25 cellular contexts compared by ENCODE assay signal in genomic region chr6:110334425-110335158, GRCh38. TPM values are rescaled to one million over a fixed set of nuclear protein-coding genes. Genes with fewer than 3 reads are reported as not detected.
DNase-seq lines count a peak whose midpoint lies in the region; ATAC-seq and TF ChIP-seq lines count a peak whose summit lies in the region.
"Had no signal": no experiment of that assay in that cellular context is flagged by ENCODE, and none has a peak within 500 bp of the region (broad histone marks: within the 10 kb centered on the region; RNA-seq: fewer than 3 reads in every experiment).

No MANE protein-coding gene starts in this region.

- peak overlapping the region; percentile 46 to 96 for H2BK12ac ChIP-seq in mesenchymal stem cell (ENCODE audit: low read length in 2 of 2)

- H3K27me3 Mint-ChIP-seq in activated CD8-positive, alpha-beta T cell treated with anti-CD3 and anti-CD28 coated beads for 36 hours: peaks cover 4% of the 10 kb centered on the region
- no peaks in the 10 kb centered on the region for H3K27me3 Mint-ChIP-seq in stimulated activated naive CD8-positive, alpha-beta T cell treated with anti-CD3 and anti-CD28 coated beads, Interleukin-15, amount 100 ng/mL, for 72 hours

- peak overlapping the region; percentile 71 to 75 for H3K18ac ChIP-seq in mesenchymal stem cell (ENCODE audit: low read depth in 1 of 2, low read length in 2 of 2)

- H2BK15ac ChIP-seq in mesenchymal stem cell (ENCODE audit: low read depth, poor library complexity, severe bottlenecking): no peak overlapping the region

- H3K27ac ChIP-seq in mesenchymal stem cell (ENCODE audit: low read length, poor library complexity, severe bottlenecking): no peak overlapping the region
- no peak overlapping the region for H3K27ac ChIP-seq in tibial nerve
- no peak overlapping the region for H3K27ac ChIP-seq in WERI-Rb-1
- H3K27ac ChIP-seq: breast epithelium, ovary, right lobe of liver had no signal

- H2BK120ac ChIP-seq in mesenchymal stem cell (ENCODE audit: low read depth, low read length): peak overlapping the region; percentile 38

- H3K27me3 ChIP-seq in mesenchymal stem cell (ENCODE audit: control insufficient read depth in 1 of 2, insufficient read depth in 1 of 2, low read length in 2 of 2): peaks cover 0 to 10% of the 10 kb centered on the region in 2 experiments
- no peaks in the 10 kb centered on the region for H3K27me3 ChIP-seq in tibial nerve
- H3K27me3 ChIP-seq in WERI-Rb-1 (ENCODE audit: insufficient read depth, low read depth, severe bottlenecking): no peaks in the 10 kb centered on the region
- H3K27me3 ChIP-seq: breast epithelium, ovary, right lobe of liver, tibial artery had no signal

- no peak overlapping the region for H2BK5ac ChIP-seq in mesenchymal stem cell (ENCODE audit: low read depth, low read length, poor library complexity, severe bottlenecking)

- no peak overlapping the region for H3K4me3 Mint-ChIP-seq in activated CD8-positive, alpha-beta T cell treated with anti-CD3 and anti-CD28 coated beads for 36 hours
- H3K4me3 Mint-ChIP-seq in stimulated activated naive CD8-positive, alpha-beta T cell treated with anti-CD3 and anti-CD28 coated beads, Interleukin-15, amount 100 ng/mL, for 72 hours: no peak overlapping the region
- H3K4me3 Mint-ChIP-seq: activated CD8-positive, alpha-beta memory T cell treated with anti-CD3 and anti-CD28 coated beads, Interleukin-2, amount 10 ng/mL, durations not matched to agents 7 days and 5 days; activated T-helper 17 cell treated with anti-CD3 and anti-CD28 coated beads, Interleukin-2, amount 50 U/mL, for 72 hours had no signal

- H3K4me1 Mint-ChIP-seq in activated CD8-positive, alpha-beta T cell treated with anti-CD3 and anti-CD28 coated beads for 36 hours (ENCODE audit: low read depth): peaks cover 9% of the 10 kb centered on the region
- peaks cover 13% of the 10 kb centered on the region for H3K4me1 Mint-ChIP-seq in stimulated activated naive CD8-positive, alpha-beta T cell treated with anti-CD3 and anti-CD28 coated beads, Interleukin-15, amount 100 ng/mL, for 72 hours
- H3K4me1 Mint-ChIP-seq: activated CD8-positive, alpha-beta memory T cell treated with anti-CD3 and anti-CD28 coated beads, Interleukin-2, amount 10 ng/mL, durations not matched to agents 7 days and 5 days; activated T-helper 17 cell treated with anti-CD3 and anti-CD28 coated beads, Interleukin-2, amount 50 U/mL, for 72 hours had no signal

- H4K8ac ChIP-seq in mesenchymal stem cell (ENCODE audit: low read length): no peak overlapping the region

- no peak overlapping the region for H3K27ac Mint-ChIP-seq in activated CD8-positive, alpha-beta T cell treated with anti-CD3 and anti-CD28 coated beads for 36 hours
- peak overlapping the region in 1 of 2 donors; percentile 48 for H3K27ac Mint-ChIP-seq in stimulated activated naive CD8-positive, alpha-beta T cell treated with anti-CD3 and anti-CD28 coated beads, Interleukin-15, amount 100 ng/mL, for 72 hours
- H3K27ac Mint-ChIP-seq: activated CD8-positive, alpha-beta memory T cell treated with anti-CD3 and anti-CD28 coated beads, Interleukin-2, amount 10 ng/mL, durations not matched to agents 7 days and 5 days; activated T-helper 17 cell treated with anti-CD3 and anti-CD28 coated beads, Interleukin-2, amount 50 U/mL, for 72 hours had no signal

- H3K36me3 Mint-ChIP-seq in activated CD8-positive, alpha-beta T cell treated with anti-CD3 and anti-CD28 coated beads for 36 hours (ENCODE audit: low read depth): no peaks in the 10 kb centered on the region
- H3K36me3 Mint-ChIP-seq: activated CD8-positive, alpha-beta memory T cell treated with anti-CD3 and anti-CD28 coated beads, Interleukin-2, amount 10 ng/mL, durations not matched to agents 7 days and 5 days had no signal

- no peak overlapping the region for H3K23ac ChIP-seq in mesenchymal stem cell (ENCODE audit: low read length in 2 of 2)

- no peak overlapping the region for H3K14ac ChIP-seq in mesenchymal stem cell (ENCODE audit: low read length in 2 of 2)

- no peak for TF ChIP-seq POLR2A in tibial nerve (IDR thresholded peaks at IDR 0.05)

- DNase-seq in Jurkat, Clone E6-1 (ENCODE audit: low read depth, low spot score): peak; percentile 55
- peak; percentile 32 for DNase-seq in activated CD8-positive, alpha-beta T cell treated with anti-CD3 and anti-CD28 coated beads for 36 hours
- DNase-seq in mesenchymal stem cell (no peak), tibial nerve (ENCODE audit: low spot score in 2 of 2) (no peak), WERI-Rb-1 (no peak), HCEC 1CT (no peak)
- peak in 1 of 2 donors; percentile 30 for DNase-seq in stimulated activated naive CD8-positive, alpha-beta T cell treated with anti-CD3 and anti-CD28 coated beads, Interleukin-15, amount 100 ng/mL, for 72 hours
- DNase-seq: activated CD4-positive, alpha-beta T cell treated with anti-CD3 and anti-CD28 coated beads for 4 hours; activated CD8-positive, alpha-beta memory T cell treated with anti-CD3 and anti-CD28 coated beads, Interleukin-2, amount 10 ng/mL, durations not matched to agents 7 days and 5 days; hypothalamus; IMR-90; MM.1S; NCI-H1436 treated with DMSO at 0.1 percent for 48 hours; NCI-H82; ovary; right lobe of liver; tibial artery had no signal

- no peak overlapping the region for H2AFZ ChIP-seq in mesenchymal stem cell (ENCODE audit: low read depth, low read length)

- H3K4me1 ChIP-seq in mesenchymal stem cell (ENCODE audit: control insufficient read depth, insufficient read depth, low read depth, low read length) (peaks cover 7% of the 10 kb centered on the region), tibial nerve (peaks cover 0 to 8% (median 3%) of the 10 kb centered on the region in 4 donors)
- H3K4me1 ChIP-seq: breast epithelium had no signal

- intact Hi-C loops in activated CD8-positive, alpha-beta T cell treated with anti-CD3 and anti-CD28 coated beads for 36 hours (cut with micrococcal nuclease): no loop called here

- H4K91ac ChIP-seq in mesenchymal stem cell (ENCODE audit: low read length): no peak overlapping the region

- H3K9ac ChIP-seq in mesenchymal stem cell (ENCODE audit: low read length): no peak overlapping the region

- H3K9me3 ChIP-seq in mesenchymal stem cell (ENCODE audit: control insufficient read depth, low read length) (no peaks in the 10 kb centered on the region), tibial nerve (no peaks in the 10 kb centered on the region), WERI-Rb-1 (ENCODE audit: severe bottlenecking) (no peaks in the 10 kb centered on the region)
- H3K9me3 ChIP-seq: breast epithelium, ovary, right lobe of liver, tibial artery had no signal

- no peak overlapping the region for H3K4me2 ChIP-seq in mesenchymal stem cell (ENCODE audit: low read length, poor library complexity, severe bottlenecking)

- POLR2A ChIA-PET in activated CD8-positive, alpha-beta T cell treated with anti-CD3 and anti-CD28 coated beads for 36 hours (lab: Charles Lee): no interaction called here

- H3K9me3 Mint-ChIP-seq in activated CD8-positive, alpha-beta T cell treated with anti-CD3 and anti-CD28 coated beads for 36 hours: no peaks in the 10 kb centered on the region
- H3K9me3 Mint-ChIP-seq in stimulated activated naive CD8-positive, alpha-beta T cell treated with anti-CD3 and anti-CD28 coated beads, Interleukin-15, amount 100 ng/mL, for 72 hours: no peaks in the 10 kb centered on the region
- H3K9me3 Mint-ChIP-seq: activated T-helper 17 cell treated with anti-CD3 and anti-CD28 coated beads, Interleukin-2, amount 50 U/mL, for 72 hours had no signal

- H3K36me3 ChIP-seq in mesenchymal stem cell (ENCODE audit: control insufficient read depth in 1 of 2, insufficient read depth in 2 of 2, low read depth in 1 of 2, low read length in 2 of 2) (no peaks in the 10 kb centered on the region), tibial nerve (no peaks in the 10 kb centered on the region), WERI-Rb-1 (no peaks in the 10 kb centered on the region)
- H3K36me3 ChIP-seq: breast epithelium, ovary, right lobe of liver, tibial artery had no signal

- CTCF ChIA-PET in activated CD8-positive, alpha-beta T cell treated with anti-CD3 and anti-CD28 coated beads for 36 hours (lab: Charles Lee): no interaction called here

- no peak for TF ChIP-seq CTCF in activated CD8-positive, alpha-beta T cell treated with anti-CD3 and anti-CD28 coated beads for 36 hours (IDR thresholded peaks at IDR 0.05)
- TF ChIP-seq CTCF in tibial nerve (IDR thresholded peaks at IDR 0.05): no peak
- no peak for TF ChIP-seq CTCF in WERI-Rb-1 (IDR thresholded peaks at IDR 0.05; ENCODE audit: low read depth, low read length)

- no peaks in the 10 kb centered on the region for H3K79me1 ChIP-seq in mesenchymal stem cell (replicated peaks; ENCODE audit: low read length, poor library complexity, severe bottlenecking)

- TF ChIP-seq EP300 in tibial nerve (IDR thresholded peaks at IDR 0.05): no peak

- ATAC-seq in activated CD8-positive, alpha-beta T cell treated with anti-CD3 and anti-CD28 coated beads for 36 hours: peak; percentile 72
- ATAC-seq in stimulated activated naive CD8-positive, alpha-beta T cell treated with anti-CD3 and anti-CD28 coated beads, Interleukin-15, amount 100 ng/mL, for 72 hours: peak; percentile 91
- ATAC-seq in GM21737 (IDR thresholded peaks at IDR 0.05; ENCODE audit: unreplicated experiment): no peak
- ATAC-seq: activated CD8-positive, alpha-beta memory T cell treated with anti-CD3 and anti-CD28 coated beads, Interleukin-2, amount 10 ng/mL, durations not matched to agents 7 days and 5 days; activated T-helper 17 cell treated with anti-CD3 and anti-CD28 coated beads, Interleukin-2, amount 50 U/mL, for 72 hours; right lobe of liver; Right ventricle myocardium inferior had no signal

- WGBS in mesenchymal stem cell: 66% methylated on average over 8 of the region's 9 CpGs
- WGBS in tibial nerve, 2 donors: 61% methylated on average over 9 of the region's 9 CpGs

- peak overlapping the region; percentile 1 to 58 for H3K4ac ChIP-seq in mesenchymal stem cell (ENCODE audit: low read depth in 1 of 2, low read length in 2 of 2)

- H3K4me3 ChIP-seq in Jurkat, Clone E6-1 (ENCODE audit: low read length): peak overlapping the region; percentile 11
- no peak overlapping the region for H3K4me3 ChIP-seq in mesenchymal stem cell (ENCODE audit: insufficient read depth in 1 of 2, low read depth in 1 of 2, low read length in 2 of 2)
- no peak overlapping the region for H3K4me3 ChIP-seq in tibial nerve
- H3K4me3 ChIP-seq in WERI-Rb-1 (ENCODE audit: low read depth, low read length): no peak overlapping the region
- H3K4me3 ChIP-seq: breast epithelium, ovary, right lobe of liver, tibial artery had no signal

- no peak overlapping the region for H2AK5ac ChIP-seq in mesenchymal stem cell (ENCODE audit: low read length, severe bottlenecking)

RNA-seq across cellular contexts. Expression of gene METTL24, which starts 23.6 kb away (rescaled TPM):
- not detected for polyA plus RNA-seq in Jurkat, Clone E6-1 (2012; ENCODE audit: insufficient read depth, insufficient read length)
- not detected for total RNA-seq in activated CD8-positive, alpha-beta T cell treated with anti-CD3 and anti-CD28 coated beads for 36 hours
- 0.25 TPM for polyA plus RNA-seq in mesenchymal stem cell (2013, experiment 1 of 2)
- polyA plus RNA-seq in mesenchymal stem cell (2013, experiment 2 of 2): 0.26 TPM
- 1 to 10 TPM in 1 of 4 donors, under 1 TPM in 3; 0.63 to 2.4 (median 0.93) TPM for total RNA-seq in tibial nerve
- total RNA-seq: activated CD8-positive, alpha-beta memory T cell treated with anti-CD3 and anti-CD28 coated beads, Interleukin-2, amount 10 ng/mL, durations not matched to agents 7 days and 5 days; activated T-helper 17 cell treated with anti-CD3 and anti-CD28 coated beads, Interleukin-2, amount 50 U/mL, for 72 hours; Daoy; dermis microvascular lymphatic vessel endothelial cell; fibroblast of villous mesenchyme; IMR-90; OCI-LY7 had no signal
- polyA plus RNA-seq: IMR-90 had no signal

Comparison
In these comparisons a context has a peak if more than half of its experiments do, and no peak if none do; other contexts are left out.
1. DNase-seq: peak in Jurkat, Clone E6-1 (single experiment) and activated CD8-positive, alpha-beta T cell treated with anti-CD3 and anti-CD28 coated beads for 36 hours (single experiment); none in mesenchymal stem cell (single experiment), tibial nerve (0 of 2), WERI-Rb-1 (single experiment) and HCEC 1CT (single experiment).